8 cellular contexts compared by ENCODE assay signal in the genomic region with DNA sequence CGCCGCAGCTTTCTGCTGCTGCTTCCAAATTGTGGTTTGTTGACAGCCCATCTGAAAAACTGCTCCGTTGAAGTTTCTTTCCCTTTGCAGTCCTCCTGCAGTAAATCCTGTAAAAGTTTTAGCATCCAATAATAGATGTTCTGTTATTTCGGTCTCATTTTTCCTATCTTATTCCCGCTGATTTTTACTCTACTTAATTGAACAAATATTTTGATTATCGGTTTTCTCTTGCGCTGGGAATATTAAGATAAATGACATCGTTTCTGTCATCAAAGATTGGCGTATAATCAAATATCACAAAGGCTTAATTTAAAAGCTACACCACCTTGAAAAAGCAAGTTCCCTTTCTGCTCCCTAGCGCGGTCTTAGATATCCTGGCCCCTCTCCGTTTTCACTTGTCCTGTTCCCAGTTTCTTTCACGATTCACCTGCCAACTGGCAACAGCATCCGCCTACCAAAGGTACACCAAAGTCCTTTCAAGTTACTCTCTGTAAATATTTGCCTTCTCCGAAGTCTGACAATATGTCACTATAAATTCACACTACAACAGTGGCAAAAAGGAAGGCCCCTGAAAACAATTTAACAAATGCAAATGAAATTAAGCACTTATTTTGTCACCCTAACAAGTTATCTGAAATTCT. TPM values are rescaled to one million over a fixed set of nuclear protein-coding genes. Genes with fewer than 3 reads are reported as not detected.
A peak's percentile ranks its signal among the peaks of the same experiment; 100 is the strongest.
DNase-seq lines count a peak whose midpoint lies in the region; ATAC-seq lines count a peak whose summit lies in the region.

No MANE protein-coding gene starts in this region.

- H3K9me3 ChIP-seq in MG63, result no peaks in the 10 kb centered on the region

- no peaks in the 10 kb centered on the region for H3K27me3 Mint-ChIP-seq in central memory CD8-positive, alpha-beta T cell

- H3K4me3 Mint-ChIP-seq in central memory CD8-positive, alpha-beta T cell, result peak overlapping the region; percentile 93

- H3K4me1 Mint-ChIP-seq in central memory CD8-positive, alpha-beta T cell, result peaks cover 43% of the 10 kb centered on the region

- no peaks in the 10 kb centered on the region for H3K9me3 Mint-ChIP-seq in central memory CD8-positive, alpha-beta T cell

- DNase-seq in DMS53 treated with DMSO at 0.1 percent for 48 hours (lab: John Stamatoyannopoulos, UW; ENCODE audit: unreplicated experiment) (peak; percentile 56), MG63 (no peak), mucosa of gallbladder (ENCODE audit: low spot score) (peak; percentile 35)
- DNase-seq in central memory CD8-positive, alpha-beta T cell (ENCODE audit: low spot score in 2 of 2), result no peak

- peak overlapping the region; percentile 98 for H3K27ac Mint-ChIP-seq in central memory CD8-positive, alpha-beta T cell (ENCODE audit: low read depth)

- peaks cover 7% of the 10 kb centered on the region for H3K36me3 Mint-ChIP-seq in central memory CD8-positive, alpha-beta T cell (ENCODE audit: insufficient read depth)

- no peaks in the 10 kb centered on the region for H3K27me3 ChIP-seq in MG63

- ATAC-seq in central memory CD8-positive, alpha-beta T cell (replicated peaks; ENCODE audit: extremely low read depth, poor library complexity, severe bottlenecking), result no peak
- ATAC-seq in HG03159 (IDR thresholded peaks at IDR 0.05; ENCODE audit: unreplicated experiment), result no peak
- no peak for ATAC-seq in GM18498 (IDR thresholded peaks at IDR 0.05; ENCODE audit: unreplicated experiment)
- no peak for ATAC-seq in GM18907 (IDR thresholded peaks at IDR 0.05; ENCODE audit: unreplicated experiment)
- ATAC-seq in GM21723 (IDR thresholded peaks at IDR 0.05; ENCODE audit: unreplicated experiment), result no peak

- H3K36me3 ChIP-seq in MG63, result no peaks in the 10 kb centered on the region

- peak overlapping the region; percentile 87 for H3K4me3 ChIP-seq in MG63

RNA-seq across cellular contexts. Expression of gene STRN, which starts 1.0 kb away (rescaled TPM):
- 5.9 and 8.1 TPM in 2 replicates for total RNA-seq in MG63 (2014; rRNA removed; shearing (Covaris generic); ENCODE audit: low replicate concordance)
- total RNA-seq in mucosa of gallbladder, result 23.8 TPM

Comparison
In these comparisons a context has a peak if more than half of its experiments do, and no peak if none do; other contexts are left out.
1. DNase-seq: peak in DMS53 treated with DMSO at 0.1 percent for 48 hours (single experiment) and mucosa of gallbladder (single experiment); none in MG63 (single experiment) and central memory CD8-positive, alpha-beta T cell (0 of 2).